In genomic region chr12:117528538-117528937, GRCh38 we compare ENCODE assay signal across 27 cellular contexts.
"Had no signal": no experiment of that assay in that cellular context is flagged by ENCODE, and none has a peak within 500 bp of the region (broad histone marks: within the 10 kb centered on the region; RNA-seq: fewer than 3 reads in every experiment).

No MANE protein-coding gene starts in this region.

- H3K36me3 ChIP-seq: gastroesophageal sphincter, heart right ventricle, left lung, lower lobe of right lung, ovary, right lobe of liver, suprapubic skin, vagina had no signal

- DNase-seq: dorsolateral prefrontal cortex; effector CD4-positive, alpha-beta T cell; foreskin fibroblast; heart right ventricle; hippocampal formation; left cardiac atrium; left lung; lower lobe of right lung; naive thymus-derived CD8-positive, alpha-beta T cell; occipital lobe; ovary; posterior cingulate gyrus; psoas muscle; right lobe of liver; stimulated activated CD4-positive, alpha-beta T cell treated with anti-CD3 and anti-CD28 coated beads, Interleukin-12 subunit alpha, Interleukin-12 subunit beta, amount 100 ng/mL, for 4 hours; stimulated activated CD4-positive, alpha-beta T cell treated with anti-CD3 and anti-CD28 coated beads, Interleukin-1b, Interleukin-23, amount 100 ng/mL, for 48 hours; stimulated activated CD4-positive, alpha-beta T cell treated with anti-CD3 and anti-CD28 coated beads, Interleukin-4, amount 100 ng/mL, for 1 hour; stimulated activated CD8-positive, alpha-beta memory T cell treated with anti-CD3 and anti-CD28 coated beads, Interleukin-4, amount 100 ng/mL, for 48 hours; stimulated activated naive CD4-positive, alpha-beta T cell; stimulated activated naive CD8-positive, alpha-beta T cell treated with anti-CD3 and anti-CD28 coated beads, Interleukin-15, amount 100 ng/mL, for 72 hours; trophoblast cell had no signal

- H3K27ac ChIP-seq: dorsolateral prefrontal cortex, epithelial cell of prostate, gastroesophageal sphincter, heart right ventricle, left lung, lower lobe of right lung, ovary, psoas muscle, right lobe of liver, suprapubic skin, vagina had no signal

- H3K4me1 Mint-ChIP-seq: naive thymus-derived CD8-positive, alpha-beta T cell; stimulated activated naive CD8-positive, alpha-beta T cell treated with anti-CD3 and anti-CD28 coated beads, Interleukin-15, amount 100 ng/mL, for 72 hours had no signal

- H3K36me3 Mint-ChIP-seq: naive thymus-derived CD8-positive, alpha-beta T cell had no signal

- H3K9me3 ChIP-seq: left lung, lower lobe of right lung, ovary, psoas muscle, right lobe of liver, suprapubic skin, vagina had no signal

- H3K9me3 Mint-ChIP-seq: stimulated activated naive CD8-positive, alpha-beta T cell treated with anti-CD3 and anti-CD28 coated beads, Interleukin-15, amount 100 ng/mL, for 72 hours had no signal

- H3K27me3 ChIP-seq: dorsolateral prefrontal cortex, ovary, right lobe of liver, vagina had no signal

- H3K27me3 Mint-ChIP-seq: stimulated activated naive CD8-positive, alpha-beta T cell treated with anti-CD3 and anti-CD28 coated beads, Interleukin-15, amount 100 ng/mL, for 72 hours had no signal

- H3K4me1 ChIP-seq: gastroesophageal sphincter, left lung, lower lobe of right lung, right lobe of liver, suprapubic skin, vagina had no signal

- ATAC-seq: esophagus mucosa; gastroesophageal sphincter; left lung; lower lobe of right lung; naive thymus-derived CD8-positive, alpha-beta T cell; psoas muscle; right lobe of liver; stimulated activated naive CD8-positive, alpha-beta T cell treated with anti-CD3 and anti-CD28 coated beads, Interleukin-15, amount 100 ng/mL, for 72 hours had no signal

- H3K4me3 Mint-ChIP-seq: naive thymus-derived CD8-positive, alpha-beta T cell; stimulated activated naive CD8-positive, alpha-beta T cell treated with anti-CD3 and anti-CD28 coated beads, Interleukin-15, amount 100 ng/mL, for 72 hours had no signal

- H3K4me3 ChIP-seq: dorsolateral prefrontal cortex, gastroesophageal sphincter, heart right ventricle, left lung, lower lobe of right lung, ovary, psoas muscle, right lobe of liver, smooth muscle cell, suprapubic skin, vagina had no signal

- H3K27ac Mint-ChIP-seq: naive thymus-derived CD8-positive, alpha-beta T cell; stimulated activated naive CD8-positive, alpha-beta T cell treated with anti-CD3 and anti-CD28 coated beads, Interleukin-15, amount 100 ng/mL, for 72 hours had no signal
